Comparison of ENCODE assay signal across 8 cellular contexts in genomic region chr12:50283924-50284236, GRCh38. TPM values are rescaled to one million over a fixed set of nuclear protein-coding genes. Genes with fewer than 3 reads are reported as not detected.
DNase-seq lines count a peak whose midpoint lies in the region; ATAC-seq, FAIRE-seq and TF ChIP-seq lines count a peak whose summit lies in the region.

No MANE protein-coding gene starts in this region.

- H3K27me3 ChIP-seq in BE2C = peaks cover 4% of the 10 kb centered on the region; the same call in 1 of the 2 replicates

- no peaks in the 10 kb centered on the region for H3K9me3 ChIP-seq in BE2C
- H3K9me3 ChIP-seq in T-helper 17 cell (ENCODE audit: control insufficient read depth, low read length, poor library complexity, severe bottlenecking) = no peaks in the 10 kb centered on the region

- H3K9me3 Mint-ChIP-seq in osteocyte (ENCODE audit: unreplicated experiment) = no peaks in the 10 kb centered on the region

- H3K4me1 Mint-ChIP-seq in T-helper 17 cell = peaks cover 10% of the 10 kb centered on the region
- H3K4me1 Mint-ChIP-seq in osteocyte (ENCODE audit: unreplicated experiment) = peaks cover 18% of the 10 kb centered on the region

- FAIRE-seq in urothelium cell line (lab: Jason Lieb, UNC) = no peak

- H3K27ac Mint-ChIP-seq in T-helper 17 cell (peak overlapping the region; percentile 61), osteocyte (ENCODE audit: unreplicated experiment) (peak overlapping the region; percentile 84)

- no peaks in the 10 kb centered on the region for H3K36me3 Mint-ChIP-seq in T-helper 17 cell (ENCODE audit: low read depth)
- no peaks in the 10 kb centered on the region for H3K36me3 Mint-ChIP-seq in osteocyte (ENCODE audit: unreplicated experiment)

- H3K4me1 ChIP-seq in BE2C = no peaks in the 10 kb centered on the region

- H3K36me3 ChIP-seq in BE2C = no peaks in the 10 kb centered on the region

- ATAC-seq in T-helper 17 cell (no peak), HG03108 (IDR thresholded peaks at IDR 0.05; ENCODE audit: unreplicated experiment) (no peak), GM18505 (IDR thresholded peaks at IDR 0.05; ENCODE audit: unreplicated experiment) (no peak)

- no peak for TF ChIP-seq POLR2A in GM18505 (IDR thresholded peaks at IDR 0.05; ENCODE audit: borderline replicate concordance, extremely low read depth, insufficient read depth, insufficient read length)

- H3K4me3 ChIP-seq in BE2C (ENCODE audit: low read depth, low read length) (peak overlapping the region; percentile 91), fibroblast of villous mesenchyme (ENCODE audit: low read depth, low read length) (peak overlapping the region; percentile 92)

- DNase-seq in BE2C = no peak
- peak; percentile 40 for DNase-seq in GM20000 (ENCODE audit: low spot score)
- DNase-seq in T-helper 17 cell = no peak
- no peak for DNase-seq in fibroblast of villous mesenchyme (ENCODE audit: low read depth)
- DNase-seq in osteocyte (ENCODE audit: extremely low spot score, unreplicated experiment) = no peak
- DNase-seq in urothelium cell line (ENCODE audit: low spot score) = no peak

- H3K4me3 Mint-ChIP-seq in T-helper 17 cell = peak overlapping the region; percentile 93
- peak overlapping the region; percentile 97 for H3K4me3 Mint-ChIP-seq in osteocyte (ENCODE audit: unreplicated experiment)

- no peaks in the 10 kb centered on the region for H3K27me3 Mint-ChIP-seq in T-helper 17 cell
- H3K27me3 Mint-ChIP-seq in osteocyte (ENCODE audit: unreplicated experiment) = no peaks in the 10 kb centered on the region

- no peak for TF ChIP-seq CTCF in BE2C (IDR thresholded peaks at IDR 0.05; ENCODE audit: low read depth, low read length)
- TF ChIP-seq CTCF in GM20000 (IDR thresholded peaks at IDR 0.05; ENCODE audit: extremely low read depth, missing control alignments) = no peak
- TF ChIP-seq CTCF in fibroblast of villous mesenchyme (IDR thresholded peaks at IDR 0.05; ENCODE audit: insufficient read depth, low read depth, low read length) = no peak
- no peak for TF ChIP-seq CTCF in osteocyte (IDR thresholded peaks at IDR 0.05)

RNA-seq across cellular contexts. Expression of gene LIMA1, which starts 0.6 kb away (rescaled TPM):
- polyA plus RNA-seq in BE2C (2012; ENCODE audit: insufficient read depth, insufficient read length, low read depth) = 29.2 TPM
- total RNA-seq in T-helper 17 cell (10 to 100 TPM; 10.2 to 11.6 TPM), fibroblast of villous mesenchyme (188 and 377 TPM in 2 replicates), osteocyte (96.6 and 98.5 TPM in 2 replicates)
